Comparison of ENCODE assay signal across 9 cellular contexts in the genomic region with DNA sequence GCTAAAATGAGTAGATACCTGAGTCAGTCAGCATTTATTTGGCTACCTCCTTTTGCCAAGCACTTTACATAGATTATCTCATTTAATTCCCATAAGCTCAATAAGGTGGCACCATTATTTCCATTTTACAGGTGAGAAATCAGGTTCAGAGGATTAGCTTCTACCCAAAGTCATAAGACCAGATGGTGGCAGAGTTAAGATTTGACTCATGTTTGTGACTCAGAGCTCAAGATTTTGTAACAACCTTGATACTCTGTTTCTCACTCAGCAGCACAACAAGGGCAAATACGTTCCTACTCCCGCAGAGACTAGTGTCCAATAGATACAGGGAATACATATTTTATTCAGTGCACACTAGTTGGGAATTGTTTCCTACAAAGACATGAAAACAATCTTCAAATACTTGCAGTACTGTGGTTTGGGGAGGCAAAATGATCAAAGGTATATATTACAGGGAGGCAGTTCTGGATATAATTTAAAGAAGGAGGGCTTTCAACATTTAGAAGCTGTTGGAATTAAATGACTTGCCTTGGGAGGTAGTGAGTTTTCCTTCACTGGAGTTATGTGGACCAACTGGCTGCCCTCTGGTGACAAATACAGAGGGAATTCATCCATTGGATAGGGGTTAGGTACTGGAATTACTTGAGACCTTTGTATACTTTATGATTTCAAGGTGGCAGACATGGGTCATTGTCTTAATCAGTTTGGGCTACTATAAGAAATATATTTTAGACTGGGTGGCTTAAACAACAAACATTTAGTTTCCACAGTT. TPM values are rescaled to one million over a fixed set of nuclear protein-coding genes. Genes with fewer than 3 reads are reported as not detected.
DNase-seq lines count a peak whose midpoint lies in the region; ATAC-seq and TF ChIP-seq lines count a peak whose summit lies in the region.
"Had no signal": no experiment of that assay in that cellular context is flagged by ENCODE, and none has a peak within 500 bp of the region (broad histone marks: within the 10 kb centered on the region; RNA-seq: fewer than 3 reads in every experiment).

No MANE protein-coding gene starts in this region.

- peak; percentile 15 to 28 for ATAC-seq in activated T-cell treated with anti-CD3 and anti-CD28 coated beads, Interleukin-2, amount 50 U/mL, for 72 hours (replicated peaks in 1 of 2)
- no peak for ATAC-seq in activated T-cell treated with anti-CD3 and anti-CD28 coated beads, Interleukin-2, amount 50 U/mL, for 4 hours
- no peak for ATAC-seq in stimulated activated naive CD8-positive, alpha-beta T cell treated with anti-CD3 and anti-CD28 coated beads, Interleukin-15, amount 100 ng/mL, for 72 hours

- no peak for TF ChIP-seq CTCF in OCI-LY3 (IDR thresholded peaks at IDR 0.05; ENCODE audit: low read depth, low read length)
- no peak for TF ChIP-seq CTCF in esophagus muscularis mucosa (IDR thresholded peaks at IDR 0.05)

- TF ChIP-seq EP300 in esophagus muscularis mucosa (IDR thresholded peaks at IDR 0.05): no peak

- H3K36me3 Mint-ChIP-seq in activated T-cell treated with anti-CD3 and anti-CD28 coated beads, Interleukin-2, amount 50 U/mL, for 72 hours (ENCODE audit: insufficient read depth in 2 of 2): peaks cover 7 to 14% of the 10 kb centered on the region in 2 donors
- H3K36me3 Mint-ChIP-seq in activated T-cell treated with anti-CD3 and anti-CD28 coated beads, Interleukin-2, amount 50 U/mL, for 4 hours (ENCODE audit: insufficient read depth): peaks cover 16% of the 10 kb centered on the region

- H3K4me3 ChIP-seq in OCI-LY3 (ENCODE audit: low read length): peak overlapping the region; percentile 14; the same call in 1 of the 2 replicates
- H3K4me3 ChIP-seq in esophagus (ENCODE audit: low read depth in 1 of 2, low read length in 2 of 2): no peak overlapping the region
- H3K4me3 ChIP-seq in esophagus muscularis mucosa: no peak overlapping the region

- peak overlapping the region; percentile 44 for H3K4me2 ChIP-seq in OCI-LY3 (ENCODE audit: low read length)

- no peaks in the 10 kb centered on the region for H3K27me3 Mint-ChIP-seq in activated T-cell treated with anti-CD3 and anti-CD28 coated beads, Interleukin-2, amount 50 U/mL, for 72 hours (ENCODE audit: low read depth)
- H3K27me3 Mint-ChIP-seq in activated T-cell treated with anti-CD3 and anti-CD28 coated beads, Interleukin-2, amount 50 U/mL, for 4 hours (ENCODE audit: low read depth): no peaks in the 10 kb centered on the region
- no peaks in the 10 kb centered on the region for H3K27me3 Mint-ChIP-seq in stimulated activated naive CD8-positive, alpha-beta T cell treated with anti-CD3 and anti-CD28 coated beads, Interleukin-15, amount 100 ng/mL, for 72 hours

- H3K4me1 ChIP-seq in OCI-LY3 (ENCODE audit: low read length) (peaks cover 31% of the 10 kb centered on the region), esophagus (ENCODE audit: control insufficient read depth in 2 of 2, insufficient read depth in 2 of 2, low read length in 1 of 2) (peaks cover 2 to 16% of the 10 kb centered on the region in 2 donors), esophagus muscularis mucosa (peaks cover 14 to 58% (median 50%) of the 10 kb centered on the region in 4 donors)

- H2AFZ ChIP-seq in OCI-LY3 (ENCODE audit: low read depth, low read length): no peak overlapping the region

- no peaks in the 10 kb centered on the region for H3K9me3 Mint-ChIP-seq in activated T-cell treated with anti-CD3 and anti-CD28 coated beads, Interleukin-2, amount 50 U/mL, for 72 hours
- no peaks in the 10 kb centered on the region for H3K9me3 Mint-ChIP-seq in activated T-cell treated with anti-CD3 and anti-CD28 coated beads, Interleukin-2, amount 50 U/mL, for 4 hours
- H3K9me3 Mint-ChIP-seq in stimulated activated naive CD8-positive, alpha-beta T cell treated with anti-CD3 and anti-CD28 coated beads, Interleukin-15, amount 100 ng/mL, for 72 hours: no peaks in the 10 kb centered on the region

- peaks cover 6% of the 10 kb centered on the region for H3K36me3 ChIP-seq in OCI-LY3 (replicated peaks; ENCODE audit: low read depth, low read length)
- peaks cover 5 to 6% of the 10 kb centered on the region in 2 donors for H3K36me3 ChIP-seq in esophagus (ENCODE audit: control insufficient read depth in 2 of 2, insufficient read depth in 2 of 2, low read length in 1 of 2)
- peaks cover 6 to 32% (median 26%) of the 10 kb centered on the region in 4 donors for H3K36me3 ChIP-seq in esophagus muscularis mucosa

- H3K79me2 ChIP-seq in OCI-LY3 (ENCODE audit: low read length): peaks cover 36% of the 10 kb centered on the region

- H3K27ac Mint-ChIP-seq in activated T-cell treated with anti-CD3 and anti-CD28 coated beads, Interleukin-2, amount 50 U/mL, for 72 hours: peak overlapping the region; percentile 43
- peak overlapping the region in 1 of 2 donors; percentile 51 for H3K27ac Mint-ChIP-seq in stimulated activated naive CD8-positive, alpha-beta T cell treated with anti-CD3 and anti-CD28 coated beads, Interleukin-15, amount 100 ng/mL, for 72 hours

- no peaks in the 10 kb centered on the region for H4K20me1 ChIP-seq in OCI-LY3 (ENCODE audit: insufficient read depth, low read length)

- DNase-seq in activated T-cell treated with anti-CD3 and anti-CD28 coated beads, Interleukin-2, amount 50 U/mL, for 72 hours: peak; percentile 34 to 66
- no peak for DNase-seq in activated T-cell treated with anti-CD3 and anti-CD28 coated beads, Interleukin-2, amount 50 U/mL, for 4 hours
- DNase-seq in stimulated activated naive CD8-positive, alpha-beta T cell treated with anti-CD3 and anti-CD28 coated beads, Interleukin-15, amount 100 ng/mL, for 72 hours: peak; percentile 17 to 23
- DNase-seq in NCI-H146 (lab: John Stamatoyannopoulos, UW) (no peak), esophagus muscularis mucosa (ENCODE audit: extremely low spot score) (no peak)
- DNase-seq in stimulated activated CD4-positive, alpha-beta T cell treated with anti-CD3 and anti-CD28 coated beads, Interleukin-15, amount 100 ng/mL, for 24 hours: no peak
- DNase-seq: Karpas-422 had no signal

- no peaks in the 10 kb centered on the region for H3K27me3 ChIP-seq in OCI-LY3 (ENCODE audit: low read depth, low read length)
- H3K27me3 ChIP-seq in esophagus (ENCODE audit: control insufficient read depth in 1 of 2, insufficient read depth in 2 of 2, low read length in 2 of 2): no peaks in the 10 kb centered on the region
- H3K27me3 ChIP-seq in esophagus muscularis mucosa: no peaks in the 10 kb centered on the region

- intact Hi-C loops in esophagus muscularis mucosa (cut with DNase I): loop anchor here (5.0 to 10.0 kb wide), 2 partner anchors 169 to 272 kb away; no protein-coding TSS in a partner anchor

- H3K9ac ChIP-seq in OCI-LY3 (ENCODE audit: low read length): no peak overlapping the region

- TF ChIP-seq POLR2A in esophagus muscularis mucosa (IDR thresholded peaks at IDR 0.05; ENCODE audit: low read depth): no peak

- peaks cover 15% of the 10 kb centered on the region for H3K4me1 Mint-ChIP-seq in activated T-cell treated with anti-CD3 and anti-CD28 coated beads, Interleukin-2, amount 50 U/mL, for 72 hours (ENCODE audit: low read depth)
- peaks cover 14% of the 10 kb centered on the region for H3K4me1 Mint-ChIP-seq in activated T-cell treated with anti-CD3 and anti-CD28 coated beads, Interleukin-2, amount 50 U/mL, for 4 hours (ENCODE audit: low read depth)
- H3K4me1 Mint-ChIP-seq in stimulated activated naive CD8-positive, alpha-beta T cell treated with anti-CD3 and anti-CD28 coated beads, Interleukin-15, amount 100 ng/mL, for 72 hours: peaks cover 10% of the 10 kb centered on the region

- no peak overlapping the region for H3K27ac ChIP-seq in OCI-LY3 (ENCODE audit: low read length)
- H3K27ac ChIP-seq in esophagus (ENCODE audit: low read depth in 2 of 2, low read length in 1 of 2): peak overlapping the region; percentile 46 to 71
- H3K27ac ChIP-seq in esophagus muscularis mucosa (replicated peaks in 1 of 4): no peak overlapping the region

- WGBS in esophagus, 2 donors: 34 to 54% methylated on average over 2 of the region's 2 CpGs
- 83% methylated on average over 2 of the region's 2 CpGs for WGBS in esophagus muscularis mucosa

- H3K9me3 ChIP-seq in OCI-LY3 (ENCODE audit: insufficient read depth, low read length) (no peaks in the 10 kb centered on the region), esophagus (ENCODE audit: control insufficient read depth in 2 of 2, insufficient read depth in 1 of 2, low read depth in 1 of 2, low read length in 1 of 2) (no peaks in the 10 kb centered on the region), esophagus muscularis mucosa (no peaks in the 10 kb centered on the region)

- H3K4me3 Mint-ChIP-seq in activated T-cell treated with anti-CD3 and anti-CD28 coated beads, Interleukin-2, amount 50 U/mL, for 72 hours: peak overlapping the region; percentile 29 to 63
- H3K4me3 Mint-ChIP-seq in activated T-cell treated with anti-CD3 and anti-CD28 coated beads, Interleukin-2, amount 50 U/mL, for 4 hours: no peak overlapping the region
- H3K4me3 Mint-ChIP-seq in stimulated activated naive CD8-positive, alpha-beta T cell treated with anti-CD3 and anti-CD28 coated beads, Interleukin-15, amount 100 ng/mL, for 72 hours: no peak overlapping the region

RNA-seq across cellular contexts. Expression of gene LEPR, which starts 3.6 kb away (rescaled TPM):
- 1 to 10 TPM; 5.8 to 6.6 TPM for total RNA-seq in activated T-cell treated with anti-CD3 and anti-CD28 coated beads, Interleukin-2, amount 50 U/mL, for 72 hours
- under 1 TPM; 0.32 to 0.38 (median 0.38) TPM for total RNA-seq in activated T-cell treated with anti-CD3 and anti-CD28 coated beads, Interleukin-2, amount 50 U/mL, for 4 hours
- 1 to 10 TPM; 1.2 to 2.6 TPM for polyA plus RNA-seq in esophagus
- total RNA-seq in esophagus muscularis mucosa: 10 to 100 TPM in 3 of 4 donors, 1 to 10 TPM in 1; 10.0 to 27.3 (median 14.1) TPM

RNA-seq across cellular contexts. Expression of gene LEPROT, which starts 3.6 kb away (rescaled TPM):
- total RNA-seq in activated T-cell treated with anti-CD3 and anti-CD28 coated beads, Interleukin-2, amount 50 U/mL, for 72 hours: 10 to 100 TPM; 15.5 to 20.8 TPM
- total RNA-seq in activated T-cell treated with anti-CD3 and anti-CD28 coated beads, Interleukin-2, amount 50 U/mL, for 4 hours: 10 to 100 TPM; 12.6 to 15.7 (median 12.6) TPM
- polyA plus RNA-seq in esophagus: 10 to 100 TPM; 23.2 to 26.4 TPM
- total RNA-seq in esophagus muscularis mucosa: 10 to 100 TPM; 54.5 to 73.3 (median 66.7) TPM

Comparison
In these comparisons a context has a peak if more than half of its experiments do, and no peak if none do; other contexts are left out.
1. ATAC-seq: peak in activated T-cell treated with anti-CD3 and anti-CD28 coated beads, Interleukin-2, amount 50 U/mL, for 72 hours (2 of 2); none in activated T-cell treated with anti-CD3 and anti-CD28 coated beads, Interleukin-2, amount 50 U/mL, for 4 hours (0 of 2) and stimulated activated naive CD8-positive, alpha-beta T cell treated with anti-CD3 and anti-CD28 coated beads, Interleukin-15, amount 100 ng/mL, for 72 hours (single experiment).
2. DNase-seq: peak in activated T-cell treated with anti-CD3 and anti-CD28 coated beads, Interleukin-2, amount 50 U/mL, for 72 hours (2 of 2) and stimulated activated naive CD8-positive, alpha-beta T cell treated with anti-CD3 and anti-CD28 coated beads, Interleukin-15, amount 100 ng/mL, for 72 hours (2 of 2); none in activated T-cell treated with anti-CD3 and anti-CD28 coated beads, Interleukin-2, amount 50 U/mL, for 4 hours (single experiment), NCI-H146 (single experiment), esophagus muscularis mucosa (single experiment) and stimulated activated CD4-positive, alpha-beta T cell treated with anti-CD3 and anti-CD28 coated beads, Interleukin-15, amount 100 ng/mL, for 24 hours (single experiment).
3. H3K4me3 Mint-ChIP-seq: peak in activated T-cell treated with anti-CD3 and anti-CD28 coated beads, Interleukin-2, amount 50 U/mL, for 72 hours (2 of 2); none in activated T-cell treated with anti-CD3 and anti-CD28 coated beads, Interleukin-2, amount 50 U/mL, for 4 hours (single experiment) and stimulated activated naive CD8-positive, alpha-beta T cell treated with anti-CD3 and anti-CD28 coated beads, Interleukin-15, amount 100 ng/mL, for 72 hours (0 of 2).
4. RNA of gene LEPR, which starts 3.6 kb away (total RNA-seq): 10.0 to 27.3 TPM in esophagus muscularis mucosa and 5.8 to 6.6 TPM in activated T-cell treated with anti-CD3 and anti-CD28 coated beads, Interleukin-2, amount 50 U/mL, for 72 hours; 0.32 to 0.38 TPM in activated T-cell treated with anti-CD3 and anti-CD28 coated beads, Interleukin-2, amount 50 U/mL, for 4 hours; every median in the first group is over 4 times any median in the second.
5. H3K27ac ChIP-seq: peak in esophagus (2 of 2); none in OCI-LY3 (single experiment) and esophagus muscularis mucosa (0 of 4).